In genomic region chr17:82037113-82037888, GRCh38 we compare ENCODE assay signal across 1 cellular context.
TF ChIP-seq lines count a peak whose summit lies in the region.

Gene DCXR (minus strand): TSS chr17:82037697. CDS start chr17:82037682, 15 bp downstream.

TF ChIP-seq in K562, 482 proteins besides CTCF, POLR2A, EP300 and RAD21 (continued from another document and continues in another):
- TF ChIP-seq, protein P1, sequence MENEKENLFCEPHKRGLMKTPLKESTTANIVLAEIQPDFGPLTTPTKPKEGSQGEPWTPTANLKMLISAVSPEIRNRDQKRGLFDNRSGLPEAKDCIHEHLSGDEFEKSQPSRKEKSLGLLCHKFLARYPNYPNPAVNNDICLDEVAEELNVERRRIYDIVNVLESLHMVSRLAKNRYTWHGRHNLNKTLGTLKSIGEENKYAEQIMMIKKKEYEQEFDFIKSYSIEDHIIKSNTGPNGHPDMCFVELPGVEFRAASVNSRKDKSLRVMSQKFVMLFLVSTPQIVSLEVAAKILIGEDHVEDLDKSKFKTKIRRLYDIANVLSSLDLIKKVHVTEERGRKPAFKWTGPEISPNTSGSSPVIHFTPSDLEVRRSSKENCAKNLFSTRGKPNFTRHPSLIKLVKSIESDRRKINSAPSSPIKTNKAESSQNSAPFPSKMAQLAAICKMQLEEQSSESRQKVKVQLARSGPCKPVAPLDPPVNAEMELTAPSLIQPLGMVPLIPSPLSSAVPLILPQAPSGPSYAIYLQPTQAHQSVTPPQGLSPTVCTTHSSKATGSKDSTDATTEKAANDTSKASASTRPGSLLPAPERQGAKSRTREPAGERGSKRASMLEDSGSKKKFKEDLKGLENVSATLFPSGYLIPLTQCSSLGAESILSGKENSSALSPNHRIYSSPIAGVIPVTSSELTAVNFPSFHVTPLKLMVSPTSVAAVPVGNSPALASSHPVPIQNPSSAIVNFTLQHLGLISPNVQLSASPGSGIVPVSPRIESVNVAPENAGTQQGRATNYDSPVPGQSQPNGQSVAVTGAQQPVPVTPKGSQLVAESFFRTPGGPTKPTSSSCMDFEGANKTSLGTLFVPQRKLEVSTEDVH (IDR thresholded peaks at IDR 0.05; ENCODE audit: low read depth, partially characterized antibody), result peak; percentile 67
- TF ChIP-seq CEBPB (tag; IDR thresholded peaks at IDR 0.05) (no peak), HMGN3 (IDR thresholded peaks at IDR 0.05; ENCODE audit: borderline replicate concordance, extremely low read depth, insufficient read length, low read depth, low read length) (peak; percentile 89), TOE1 (IDR thresholded peaks at IDR 0.05; ENCODE audit: borderline replicate concordance) (peak; percentile 46; the same call in 1 of the 2 replicates), TOE1 (CRISPR knock-in tag; IDR thresholded peaks at IDR 0.05; ENCODE audit: borderline replicate concordance, low read depth) (no peak; the same call in 1 of the 2 replicates), ZNF274 (IDR thresholded peaks at IDR 0.05; ENCODE audit: borderline replicate concordance, low read depth, low read length) (no peak), FOXK1 (CRISPR knock-in tag; IDR thresholded peaks at IDR 0.05; ENCODE audit: borderline replicate concordance) (no peak), IRF2 (CRISPR knock-in tag; IDR thresholded peaks at IDR 0.05) (0 out of 2 replicates have a peak, but pooled peaks have one; percentile 47), NR3C1 (CRISPR knock-in tag; IDR thresholded peaks at IDR 0.05) (peak; percentile 92), MAZ (CRISPR knock-in tag; conservative IDR thresholded peaks at IDR 0.05 in 1 of 2, IDR thresholded peaks at IDR 0.05 in 1 of 2) (peak; percentile 90 to 91), ILK (tag; IDR thresholded peaks at IDR 0.05; ENCODE audit: borderline replicate concordance, low read depth) (no peak), MTA3 (IDR thresholded peaks at IDR 0.05; ENCODE audit: borderline replicate concordance) (peak; percentile 80; the same call in 1 of the 2 replicates), ZNF511 (CRISPR knock-in tag; IDR thresholded peaks at IDR 0.05) (peak; percentile 95), ZNF146 (CRISPR knock-in tag; IDR thresholded peaks at IDR 0.05; ENCODE audit: unreplicated experiment) (no peak), ZEB2 (IDR thresholded peaks at IDR 0.05) (peak; percentile 17; the same call in 1 of the 2 replicates), THRAP3 (IDR thresholded peaks at IDR 0.05; ENCODE audit: borderline replicate concordance) (no peak), TEAD4 (IDR thresholded peaks at IDR 0.05; ENCODE audit: low read length) (0 out of 2 replicates have a peak, but pooled peaks have one; percentile 6), TEAD4 (CRISPR knock-in tag; IDR thresholded peaks at IDR 0.05; ENCODE audit: borderline replicate concordance) (no peak; the same call in 1 of the 2 replicates), HDAC2 (IDR thresholded peaks at IDR 0.05) (peak; percentile 71), TBP (optimal IDR thresholded peaks at IDR 0.05; ENCODE audit: low read depth, low read length) (peak; percentile 91), TEAD1 (CRISPR knock-in tag; IDR thresholded peaks at IDR 0.05) (peak; percentile 20 to 96; a peak in 2 of 4 replicates), GATAD2A (IDR thresholded peaks at IDR 0.05) (peak; percentile 83; the same call in 1 of the 2 replicates), HSF4 (CRISPR knock-in tag; IDR thresholded peaks at IDR 0.05; ENCODE audit: borderline replicate concordance) (no peak), ZNF12 (CRISPR knock-in tag; IDR thresholded peaks at IDR 0.05) (0 out of 2 replicates have a peak, but pooled peaks have one; percentile 10), USF2 (CRISPR knock-in tag; IDR thresholded peaks at IDR 0.05) (no peak), HCFC1 (IDR thresholded peaks at IDR 0.05; ENCODE audit: low read depth, low read length) (peak; percentile 18; the same call in 1 of the 2 replicates), PML (IDR thresholded peaks at IDR 0.05; ENCODE audit: low read length) (peak; percentile 81), MECOM (CRISPR knock-in tag; IDR thresholded peaks at IDR 0.05) (no peak), CTBP1 (IDR thresholded peaks at IDR 0.05; ENCODE audit: borderline replicate concordance) (peak; percentile 99), NFYB (IDR thresholded peaks at IDR 0.05; ENCODE audit: extremely low read depth, insufficient read length) (peak; percentile 90), ZNF280B (CRISPR knock-in tag; IDR thresholded peaks at IDR 0.05) (no peak), NCOA1 (IDR thresholded peaks at IDR 0.05; ENCODE audit: low read depth) (peak; percentile 37; the same call in 1 of the 2 replicates), CXXC5 (CRISPR knock-in tag; IDR thresholded peaks at IDR 0.05) (peak; percentile 86), DMBX1 (CRISPR knock-in tag; IDR thresholded peaks at IDR 0.05; ENCODE audit: borderline replicate concordance) (no peak), HDAC1 (IDR thresholded peaks at IDR 0.05) (peak in 1 of 2 experiments; percentile 99; a peak in 3 of 4 replicates), NCOA2 (IDR thresholded peaks at IDR 0.05; ENCODE audit: partially characterized antibody in 2 of 2) (no peak), GMEB1 (CRISPR knock-in tag; IDR thresholded peaks at IDR 0.05) (no peak), LCOR (CRISPR knock-in tag; IDR thresholded peaks at IDR 0.05) (peak; percentile 81; the same call in 1 of the 2 replicates), ZNF134 (CRISPR knock-in tag; conservative IDR thresholded peaks at IDR 0.05) (no peak), RCOR1 (IDR thresholded peaks at IDR 0.05; ENCODE audit: borderline replicate concordance in 1 of 2, low read depth in 2 of 2, low read length in 2 of 2) (peak in 1 of 2 experiments; percentile 36; a peak in 1 of 4 replicates), BRF1 (IDR thresholded peaks at IDR 0.05; ENCODE audit: borderline replicate concordance, extremely low read depth, insufficient read length) (no peak), FIP1L1 (IDR thresholded peaks at IDR 0.05; ENCODE audit: low read depth, low read length, poor library complexity, severe bottlenecking) (peak; percentile 85), KLF6 (CRISPR knock-in tag; IDR thresholded peaks at IDR 0.05; ENCODE audit: borderline replicate concordance) (peak; percentile 23; the same call in 1 of the 2 replicates), MBD2 (IDR thresholded peaks at IDR 0.05; ENCODE audit: borderline replicate concordance, low read depth) (peak; percentile 70; the same call in 1 of the 2 replicates), POLR2AphosphoS2 (IDR thresholded peaks at IDR 0.05; ENCODE audit: low read length) (no peak; the same call in 1 of the 2 replicates), ATF1 (CRISPR knock-in tag; IDR thresholded peaks at IDR 0.05) (no peak), ATF1 (tag; IDR thresholded peaks at IDR 0.05) (peak; percentile 62), POLR2G (IDR thresholded peaks at IDR 0.05; ENCODE audit: low read depth, low read length) (peak; percentile 99)
- TF ChIP-seq, protein P2, sequence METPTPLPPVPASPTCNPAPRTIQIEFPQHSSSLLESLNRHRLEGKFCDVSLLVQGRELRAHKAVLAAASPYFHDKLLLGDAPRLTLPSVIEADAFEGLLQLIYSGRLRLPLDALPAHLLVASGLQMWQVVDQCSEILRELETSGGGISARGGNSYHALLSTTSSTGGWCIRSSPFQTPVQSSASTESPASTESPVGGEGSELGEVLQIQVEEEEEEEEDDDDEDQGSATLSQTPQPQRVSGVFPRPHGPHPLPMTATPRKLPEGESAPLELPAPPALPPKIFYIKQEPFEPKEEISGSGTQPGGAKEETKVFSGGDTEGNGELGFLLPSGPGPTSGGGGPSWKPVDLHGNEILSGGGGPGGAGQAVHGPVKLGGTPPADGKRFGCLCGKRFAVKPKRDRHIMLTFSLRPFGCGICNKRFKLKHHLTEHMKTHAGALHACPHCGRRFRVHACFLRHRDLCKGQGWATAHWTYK (CRISPR knock-in tag; IDR thresholded peaks at IDR 0.05), result peak; percentile 64; the same call in 1 of the 2 replicates
- TF ChIP-seq, protein P3, sequence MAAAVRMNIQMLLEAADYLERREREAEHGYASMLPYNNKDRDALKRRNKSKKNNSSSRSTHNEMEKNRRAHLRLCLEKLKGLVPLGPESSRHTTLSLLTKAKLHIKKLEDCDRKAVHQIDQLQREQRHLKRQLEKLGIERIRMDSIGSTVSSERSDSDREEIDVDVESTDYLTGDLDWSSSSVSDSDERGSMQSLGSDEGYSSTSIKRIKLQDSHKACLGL (CRISPR knock-in tag; IDR thresholded peaks at IDR 0.05; ENCODE audit: borderline replicate concordance, poor library complexity, severe bottlenecking), result peak; percentile 58
- TF ChIP-seq, protein P4, sequence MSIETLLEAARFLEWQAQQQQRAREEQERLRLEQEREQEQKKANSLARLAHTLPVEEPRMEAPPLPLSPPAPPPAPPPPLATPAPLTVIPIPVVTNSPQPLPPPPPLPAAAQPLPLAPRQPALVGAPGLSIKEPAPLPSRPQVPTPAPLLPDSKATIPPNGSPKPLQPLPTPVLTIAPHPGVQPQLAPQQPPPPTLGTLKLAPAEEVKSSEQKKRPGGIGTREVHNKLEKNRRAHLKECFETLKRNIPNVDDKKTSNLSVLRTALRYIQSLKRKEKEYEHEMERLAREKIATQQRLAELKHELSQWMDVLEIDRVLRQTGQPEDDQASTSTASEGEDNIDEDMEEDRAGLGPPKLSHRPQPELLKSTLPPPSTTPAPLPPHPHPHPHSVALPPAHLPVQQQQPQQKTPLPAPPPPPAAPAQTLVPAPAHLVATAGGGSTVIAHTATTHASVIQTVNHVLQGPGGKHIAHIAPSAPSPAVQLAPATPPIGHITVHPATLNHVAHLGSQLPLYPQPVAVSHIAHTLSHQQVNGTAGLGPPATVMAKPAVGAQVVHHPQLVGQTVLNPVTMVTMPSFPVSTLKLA (conservative IDR thresholded peaks at IDR 0.05), result peak; percentile 94 to 98
- TF ChIP-seq, protein P5, sequence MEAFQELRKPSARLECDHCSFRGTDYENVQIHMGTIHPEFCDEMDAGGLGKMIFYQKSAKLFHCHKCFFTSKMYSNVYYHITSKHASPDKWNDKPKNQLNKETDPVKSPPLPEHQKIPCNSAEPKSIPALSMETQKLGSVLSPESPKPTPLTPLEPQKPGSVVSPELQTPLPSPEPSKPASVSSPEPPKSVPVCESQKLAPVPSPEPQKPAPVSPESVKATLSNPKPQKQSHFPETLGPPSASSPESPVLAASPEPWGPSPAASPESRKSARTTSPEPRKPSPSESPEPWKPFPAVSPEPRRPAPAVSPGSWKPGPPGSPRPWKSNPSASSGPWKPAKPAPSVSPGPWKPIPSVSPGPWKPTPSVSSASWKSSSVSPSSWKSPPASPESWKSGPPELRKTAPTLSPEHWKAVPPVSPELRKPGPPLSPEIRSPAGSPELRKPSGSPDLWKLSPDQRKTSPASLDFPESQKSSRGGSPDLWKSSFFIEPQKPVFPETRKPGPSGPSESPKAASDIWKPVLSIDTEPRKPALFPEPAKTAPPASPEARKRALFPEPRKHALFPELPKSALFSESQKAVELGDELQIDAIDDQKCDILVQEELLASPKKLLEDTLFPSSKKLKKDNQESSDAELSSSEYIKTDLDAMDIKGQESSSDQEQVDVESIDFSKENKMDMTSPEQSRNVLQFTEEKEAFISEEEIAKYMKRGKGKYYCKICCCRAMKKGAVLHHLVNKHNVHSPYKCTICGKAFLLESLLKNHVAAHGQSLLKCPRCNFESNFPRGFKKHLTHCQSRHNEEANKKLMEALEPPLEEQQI (IDR thresholded peaks at IDR 0.05), result no peak
- TF ChIP-seq, protein P6, sequence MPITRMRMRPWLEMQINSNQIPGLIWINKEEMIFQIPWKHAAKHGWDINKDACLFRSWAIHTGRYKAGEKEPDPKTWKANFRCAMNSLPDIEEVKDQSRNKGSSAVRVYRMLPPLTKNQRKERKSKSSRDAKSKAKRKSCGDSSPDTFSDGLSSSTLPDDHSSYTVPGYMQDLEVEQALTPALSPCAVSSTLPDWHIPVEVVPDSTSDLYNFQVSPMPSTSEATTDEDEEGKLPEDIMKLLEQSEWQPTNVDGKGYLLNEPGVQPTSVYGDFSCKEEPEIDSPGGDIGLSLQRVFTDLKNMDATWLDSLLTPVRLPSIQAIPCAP (CRISPR knock-in tag; IDR thresholded peaks at IDR 0.05; ENCODE audit: borderline replicate concordance), result no peak; the same call in 1 of the 2 replicates
- TF ChIP-seq, protein P7, sequence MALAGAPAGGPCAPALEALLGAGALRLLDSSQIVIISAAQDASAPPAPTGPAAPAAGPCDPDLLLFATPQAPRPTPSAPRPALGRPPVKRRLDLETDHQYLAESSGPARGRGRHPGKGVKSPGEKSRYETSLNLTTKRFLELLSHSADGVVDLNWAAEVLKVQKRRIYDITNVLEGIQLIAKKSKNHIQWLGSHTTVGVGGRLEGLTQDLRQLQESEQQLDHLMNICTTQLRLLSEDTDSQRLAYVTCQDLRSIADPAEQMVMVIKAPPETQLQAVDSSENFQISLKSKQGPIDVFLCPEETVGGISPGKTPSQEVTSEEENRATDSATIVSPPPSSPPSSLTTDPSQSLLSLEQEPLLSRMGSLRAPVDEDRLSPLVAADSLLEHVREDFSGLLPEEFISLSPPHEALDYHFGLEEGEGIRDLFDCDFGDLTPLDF (CRISPR knock-in tag; IDR thresholded peaks at IDR 0.05), result peak; percentile 69; the same call in 1 of the 2 replicates
